8 cellular contexts compared by ENCODE assay signal in the genomic region with DNA sequence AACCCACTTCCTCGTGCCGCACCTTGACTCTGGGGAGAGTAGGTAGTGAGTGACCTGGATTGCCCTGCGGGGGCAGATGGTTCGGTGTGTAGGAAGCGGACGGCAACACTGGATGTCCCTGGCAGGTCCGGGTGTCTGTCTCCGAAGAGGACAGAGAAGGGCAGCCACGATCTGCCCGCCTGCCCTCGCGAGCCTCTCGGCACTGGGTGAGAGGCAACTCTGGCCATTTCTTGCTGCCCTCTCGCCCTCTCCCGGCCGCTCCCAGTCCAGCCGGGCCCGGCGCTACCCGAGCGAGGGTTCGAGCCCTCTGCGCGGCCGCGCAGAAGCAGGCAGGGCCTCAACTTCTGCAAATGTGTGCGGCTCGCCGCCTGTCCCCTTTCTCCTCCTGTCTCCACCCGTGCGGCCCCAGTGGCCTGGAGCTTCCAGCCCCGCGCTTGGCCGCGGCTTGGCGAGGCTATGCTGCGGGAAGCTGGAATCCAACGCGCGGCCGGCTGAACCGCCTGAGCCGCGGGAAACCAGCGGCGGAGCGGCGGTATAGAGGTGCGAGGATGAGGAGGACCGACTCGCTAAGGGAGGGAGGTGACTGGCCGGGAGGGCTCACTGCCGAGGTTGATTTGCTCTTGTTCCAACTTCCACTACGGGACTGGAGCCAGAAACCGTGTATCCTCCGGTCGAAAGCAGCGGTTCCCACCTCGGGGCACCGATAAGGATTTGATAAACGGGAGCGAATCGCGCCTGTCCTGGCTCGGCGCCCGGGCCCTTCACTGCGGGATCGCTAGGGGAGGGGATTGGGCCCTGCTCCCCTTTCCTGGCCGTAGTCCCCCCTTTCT. TPM values are rescaled to one million over a fixed set of nuclear protein-coding genes. Genes with fewer than 3 reads are reported as not detected.
DNase-seq lines count a peak whose midpoint lies in the region; ATAC-seq and TF ChIP-seq lines count a peak whose summit lies in the region.

No MANE protein-coding gene starts in this region.

- H3K9me3 ChIP-seq in HUES6 (ENCODE audit: control insufficient read depth, insufficient read depth, low read depth, low read length) (no peaks in the 10 kb centered on the region), esophagus (ENCODE audit: control insufficient read depth in 2 of 2, insufficient read depth in 1 of 2, low read depth in 1 of 2, low read length in 1 of 2) (no peaks in the 10 kb centered on the region), mucosa of descending colon (no peaks in the 10 kb centered on the region), upper lobe of right lung (no peaks in the 10 kb centered on the region)

- no peaks in the 10 kb centered on the region for H3K9me3 Mint-ChIP-seq in Calu3 (ENCODE audit: low read depth, unreplicated experiment)
- H3K9me3 Mint-ChIP-seq in activated CD8-positive, alpha-beta T cell treated with anti-CD3 and anti-CD28 coated beads, Interleukin-2, amount 10 ng/mL, durations not matched to agents 7 days and 5 days (ENCODE audit: insufficient read depth): no peaks in the 10 kb centered on the region

- CTCF ChIA-PET in Calu3 (lab: Charles Lee): interaction anchor here (0.7 to 1.6 kb wide), 2 partner anchors 40 to 236 kb away, joined by 3 read pairs; no protein-coding TSS in a partner anchor
- CTCF ChIA-PET in activated CD8-positive, alpha-beta T cell treated with anti-CD3 and anti-CD28 coated beads, Interleukin-2, amount 10 ng/mL, durations not matched to agents 7 days and 5 days (lab: Charles Lee): interaction anchor here (1.4 to 2.0 kb wide), 2 partner anchors 58 to 236 kb away, joined by 3 to 5 read pairs; no protein-coding TSS in a partner anchor

- peaks cover 33% of the 10 kb centered on the region for H3K4me1 Mint-ChIP-seq in Calu3 (ENCODE audit: low read depth, unreplicated experiment)
- H3K4me1 Mint-ChIP-seq in activated CD8-positive, alpha-beta T cell treated with anti-CD3 and anti-CD28 coated beads, Interleukin-2, amount 10 ng/mL, durations not matched to agents 7 days and 5 days (ENCODE audit: low read depth): peaks cover 50% of the 10 kb centered on the region

- no peak for TF ChIP-seq CTCF in Calu3 (IDR thresholded peaks at IDR 0.05; ENCODE audit: unreplicated experiment)
- no peak for TF ChIP-seq CTCF in mucosa of descending colon (IDR thresholded peaks at IDR 0.05)
- TF ChIP-seq CTCF in upper lobe of right lung (IDR thresholded peaks at IDR 0.05): peak; percentile 33

- H3K4me3 ChIP-seq in HUES6 (ENCODE audit: low read depth, low read length) (peak overlapping the region; percentile 79), esophagus (ENCODE audit: low read depth in 1 of 2, low read length in 2 of 2) (peak overlapping the region; percentile 73 to 78), mucosa of descending colon (peak overlapping the region; percentile 76), upper lobe of right lung (peak overlapping the region; percentile 83)

- H3K4me3 Mint-ChIP-seq in Calu3 (ENCODE audit: low read depth, unreplicated experiment): peak overlapping the region; percentile 95
- H3K4me3 Mint-ChIP-seq in activated CD8-positive, alpha-beta T cell treated with anti-CD3 and anti-CD28 coated beads, Interleukin-2, amount 10 ng/mL, durations not matched to agents 7 days and 5 days: peak overlapping the region; percentile 86

- H3K27me3 ChIP-seq in HUES6 (ENCODE audit: control insufficient read depth, insufficient read depth, low read length) (peaks cover 94% of the 10 kb centered on the region), esophagus (ENCODE audit: control insufficient read depth in 1 of 2, insufficient read depth in 2 of 2, low read length in 2 of 2) (no peaks in the 10 kb centered on the region), upper lobe of right lung (no peaks in the 10 kb centered on the region)

- peak overlapping the region; percentile 0 for H3K9ac ChIP-seq in HUES6 (ENCODE audit: low read length)

- no TSS peak for BruUV-seq in Calu3 (replicated peaks; lab: Mats Ljungman, UMichigan)

- 1% methylated on average over 70 of the region's 70 CpGs for WGBS in esophagus, 2 donors

- POLR2A ChIA-PET in activated CD8-positive, alpha-beta T cell treated with anti-CD3 and anti-CD28 coated beads, Interleukin-2, amount 10 ng/mL, durations not matched to agents 7 days and 5 days (lab: Charles Lee): interaction anchor here (1.1 kb wide), 1 partner anchor 156 kb away, joined by 3 read pairs; no protein-coding TSS in a partner anchor

- H3K36me3 ChIP-seq in HUES6 (ENCODE audit: control insufficient read depth, insufficient read depth, low read length) (no peaks in the 10 kb centered on the region), esophagus (ENCODE audit: control insufficient read depth in 2 of 2, insufficient read depth in 2 of 2, low read length in 1 of 2) (no peaks in the 10 kb centered on the region), mucosa of descending colon (ENCODE audit: low read depth) (no peaks in the 10 kb centered on the region), upper lobe of right lung (no peaks in the 10 kb centered on the region)

- H3K4me1 ChIP-seq in HUES6 (ENCODE audit: control insufficient read depth, insufficient read depth, low read length): peaks cover 29% of the 10 kb centered on the region
- H3K4me1 ChIP-seq in esophagus (ENCODE audit: control insufficient read depth in 2 of 2, insufficient read depth in 2 of 2, low read length in 1 of 2): no peaks in the 10 kb centered on the region
- peaks cover 35% of the 10 kb centered on the region for H3K4me1 ChIP-seq in mucosa of descending colon (ENCODE audit: low read depth)
- peaks cover 31% of the 10 kb centered on the region for H3K4me1 ChIP-seq in upper lobe of right lung

- H3K27ac Mint-ChIP-seq in Calu3 (ENCODE audit: unreplicated experiment): peak overlapping the region; percentile 63
- H3K27ac Mint-ChIP-seq in activated CD8-positive, alpha-beta T cell treated with anti-CD3 and anti-CD28 coated beads, Interleukin-2, amount 10 ng/mL, durations not matched to agents 7 days and 5 days: no peak overlapping the region

- H3K36me3 Mint-ChIP-seq in Calu3 (ENCODE audit: insufficient read depth, unreplicated experiment): peaks cover 29% of the 10 kb centered on the region
- H3K36me3 Mint-ChIP-seq in activated CD8-positive, alpha-beta T cell treated with anti-CD3 and anti-CD28 coated beads, Interleukin-2, amount 10 ng/mL, durations not matched to agents 7 days and 5 days (ENCODE audit: low read depth): no peaks in the 10 kb centered on the region

- intact Hi-C loops in Calu3 (cut with micrococcal nuclease; ENCODE audit: unreplicated experiment): loop anchor here (2.0 to 5.0 kb wide), 3 partner anchors 66 to 236 kb away; no protein-coding TSS in a partner anchor
- intact Hi-C loops in mucosa of descending colon (cut with DNase I, micrococcal nuclease): no loop called here
- intact Hi-C loops in upper lobe of right lung (cut with DNase I): loop anchor here (10.0 kb wide), 1 partner anchor 284 kb away; no protein-coding TSS in a partner anchor

- DNase-seq in Calu3 (peak; percentile 48), mucosa of descending colon (peak; percentile 62 to 79 (median 73)), upper lobe of right lung (peak; percentile 85), DMS79 (lab: John Stamatoyannopoulos, UW) (no peak), KG1 (lab: John Stamatoyannopoulos, UW) (no peak)
- DNase-seq in activated CD8-positive, alpha-beta T cell treated with anti-CD3 and anti-CD28 coated beads, Interleukin-2, amount 10 ng/mL, durations not matched to agents 7 days and 5 days: peak; percentile 35

- no peak overlapping the region for H3K27ac ChIP-seq in HUES6 (ENCODE audit: low read depth, low read length)
- peak overlapping the region; percentile 96 for H3K27ac ChIP-seq in esophagus (ENCODE audit: low read depth in 2 of 2, low read length in 1 of 2)
- peak overlapping the region; percentile 98 for H3K27ac ChIP-seq in upper lobe of right lung

- H3K27me3 Mint-ChIP-seq in Calu3 (ENCODE audit: unreplicated experiment): no peaks in the 10 kb centered on the region
- H3K27me3 Mint-ChIP-seq in activated CD8-positive, alpha-beta T cell treated with anti-CD3 and anti-CD28 coated beads, Interleukin-2, amount 10 ng/mL, durations not matched to agents 7 days and 5 days (ENCODE audit: low read depth): peaks cover 80% of the 10 kb centered on the region

- peak; percentile 6 for ATAC-seq in activated CD8-positive, alpha-beta T cell treated with anti-CD3 and anti-CD28 coated beads, Interleukin-2, amount 10 ng/mL, durations not matched to agents 7 days and 5 days
- ATAC-seq in mucosa of descending colon (peak; percentile 39), upper lobe of right lung (peak; percentile 49)

RNA-seq across cellular contexts. Expression of a gene that starts 1.5 kb away (rescaled TPM):
- 18.5 and 28.1 TPM in 2 replicates for total RNA-seq in Calu3 (2022)
- total RNA-seq in activated CD8-positive, alpha-beta T cell treated with anti-CD3 and anti-CD28 coated beads, Interleukin-2, amount 10 ng/mL, durations not matched to agents 7 days and 5 days: 10 to 100 TPM; 12.6 to 16.2 TPM
- 10 to 100 TPM; 24.7 to 47.4 TPM for polyA plus RNA-seq in esophagus
- total RNA-seq in mucosa of descending colon: 100 to 1,000 TPM; 126 to 251 (median 150) TPM
- 1,593 TPM for total RNA-seq in upper lobe of right lung

Comparison
In these comparisons a context has a peak if more than half of its experiments do, and no peak if none do; other contexts are left out.
1. DNase-seq: peak in Calu3 (single experiment), activated CD8-positive, alpha-beta T cell treated with anti-CD3 and anti-CD28 coated beads, Interleukin-2, amount 10 ng/mL, durations not matched to agents 7 days and 5 days (single experiment), mucosa of descending colon (3 of 3) and upper lobe of right lung (single experiment); none in DMS79 (single experiment) and KG1 (single experiment).
2. intact Hi-C loops: an anchor here in Calu3 (2.0 to 5.0 kb wide) and upper lobe of right lung (10.0 kb wide); none called in mucosa of descending colon.
3. Peak in every context shown above with its lines, with median percentiles within 50 percentile points of each other: H3K4me3 ChIP-seq and ATAC-seq.